In the genomic region with DNA sequence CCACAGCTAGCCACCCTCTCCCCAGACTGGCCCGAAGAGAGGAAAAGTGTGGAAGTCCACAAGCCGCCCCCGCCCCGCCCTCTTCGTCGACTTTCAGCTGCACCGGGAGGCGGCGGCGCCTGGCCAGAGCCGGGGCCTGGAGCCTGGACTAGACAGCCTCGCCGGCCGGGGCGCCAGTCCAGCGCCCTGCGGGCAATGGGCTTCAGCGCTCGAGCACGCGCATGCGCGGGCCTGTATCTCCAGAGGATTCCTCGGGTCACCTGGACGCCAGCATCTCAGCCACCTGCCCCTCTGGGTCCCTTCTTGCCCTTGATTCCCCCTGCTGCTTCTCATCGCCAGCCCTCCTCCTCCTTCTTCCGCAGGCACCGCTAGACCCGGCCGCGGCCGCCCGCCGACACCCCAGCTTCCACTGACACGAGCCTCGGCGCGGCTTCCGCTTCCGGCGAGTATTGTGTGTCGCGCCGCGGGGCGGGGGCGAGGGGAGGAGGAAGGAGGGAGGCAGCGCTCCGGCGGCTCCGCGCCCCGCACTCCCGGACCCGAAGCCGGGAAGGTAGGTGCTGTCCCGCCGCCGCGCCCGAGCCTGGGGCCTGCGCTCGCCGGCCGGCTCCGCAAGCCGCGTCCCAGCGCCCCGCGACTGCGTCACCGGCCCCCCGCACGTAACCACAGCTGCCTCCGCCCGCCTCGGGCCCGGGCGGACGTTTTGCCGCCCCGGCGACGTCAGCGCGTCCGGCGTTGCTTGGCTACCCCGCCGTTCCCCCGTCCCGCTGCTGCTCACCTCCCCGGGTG, we compare ENCODE assay signal across 1 cellular context.
TF ChIP-seq lines count a peak whose summit lies in the region.

A gene (plus strand): TSS at position 482 of the 786 bp plus-strand sequence. CDS start 2,391 bp downstream, outside the sequence.

TF ChIP-seq in HepG2, 621 proteins besides CTCF, POLR2A, EP300 and RAD21 (continued from another document and continues in another):
- TF ChIP-seq, protein P1, sequence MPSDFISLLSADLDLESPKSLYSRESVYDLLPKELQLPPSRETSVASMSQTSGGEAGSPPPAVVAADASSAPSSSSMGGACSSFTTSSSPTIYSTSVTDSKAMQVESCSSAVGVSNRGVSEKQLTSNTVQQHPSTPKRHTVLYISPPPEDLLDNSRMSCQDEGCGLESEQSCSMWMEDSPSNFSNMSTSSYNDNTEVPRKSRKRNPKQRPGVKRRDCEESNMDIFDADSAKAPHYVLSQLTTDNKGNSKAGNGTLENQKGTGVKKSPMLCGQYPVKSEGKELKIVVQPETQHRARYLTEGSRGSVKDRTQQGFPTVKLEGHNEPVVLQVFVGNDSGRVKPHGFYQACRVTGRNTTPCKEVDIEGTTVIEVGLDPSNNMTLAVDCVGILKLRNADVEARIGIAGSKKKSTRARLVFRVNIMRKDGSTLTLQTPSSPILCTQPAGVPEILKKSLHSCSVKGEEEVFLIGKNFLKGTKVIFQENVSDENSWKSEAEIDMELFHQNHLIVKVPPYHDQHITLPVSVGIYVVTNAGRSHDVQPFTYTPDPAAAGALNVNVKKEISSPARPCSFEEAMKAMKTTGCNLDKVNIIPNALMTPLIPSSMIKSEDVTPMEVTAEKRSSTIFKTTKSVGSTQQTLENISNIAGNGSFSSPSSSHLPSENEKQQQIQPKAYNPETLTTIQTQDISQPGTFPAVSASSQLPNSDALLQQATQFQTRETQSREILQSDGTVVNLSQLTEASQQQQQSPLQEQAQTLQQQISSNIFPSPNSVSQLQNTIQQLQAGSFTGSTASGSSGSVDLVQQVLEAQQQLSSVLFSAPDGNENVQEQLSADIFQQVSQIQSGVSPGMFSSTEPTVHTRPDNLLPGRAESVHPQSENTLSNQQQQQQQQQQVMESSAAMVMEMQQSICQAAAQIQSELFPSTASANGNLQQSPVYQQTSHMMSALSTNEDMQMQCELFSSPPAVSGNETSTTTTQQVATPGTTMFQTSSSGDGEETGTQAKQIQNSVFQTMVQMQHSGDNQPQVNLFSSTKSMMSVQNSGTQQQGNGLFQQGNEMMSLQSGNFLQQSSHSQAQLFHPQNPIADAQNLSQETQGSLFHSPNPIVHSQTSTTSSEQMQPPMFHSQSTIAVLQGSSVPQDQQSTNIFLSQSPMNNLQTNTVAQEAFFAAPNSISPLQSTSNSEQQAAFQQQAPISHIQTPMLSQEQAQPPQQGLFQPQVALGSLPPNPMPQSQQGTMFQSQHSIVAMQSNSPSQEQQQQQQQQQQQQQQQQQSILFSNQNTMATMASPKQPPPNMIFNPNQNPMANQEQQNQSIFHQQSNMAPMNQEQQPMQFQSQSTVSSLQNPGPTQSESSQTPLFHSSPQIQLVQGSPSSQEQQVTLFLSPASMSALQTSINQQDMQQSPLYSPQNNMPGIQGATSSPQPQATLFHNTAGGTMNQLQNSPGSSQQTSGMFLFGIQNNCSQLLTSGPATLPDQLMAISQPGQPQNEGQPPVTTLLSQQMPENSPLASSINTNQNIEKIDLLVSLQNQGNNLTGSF (CRISPR knock-in tag; IDR thresholded peaks at IDR 0.05), result peak; percentile 70; the same call in 1 of the 2 replicates
- TF ChIP-seq NFE2 (CRISPR knock-in tag; IDR thresholded peaks at IDR 0.05) (peak; percentile 14; the same call in 1 of the 2 replicates), STAT5B (CRISPR knock-in tag; IDR thresholded peaks at IDR 0.05) (0 out of 2 replicates have a peak, but pooled peaks have one; percentile 35), ZNF232 (CRISPR knock-in tag; IDR thresholded peaks at IDR 0.05; ENCODE audit: borderline replicate concordance) (peak; percentile 7; the same call in 1 of the 2 replicates), PITX1 (CRISPR knock-in tag; IDR thresholded peaks at IDR 0.05) (no peak; the same call in 1 of the 2 replicates), DR1 (CRISPR knock-in tag; IDR thresholded peaks at IDR 0.05) (peak; percentile 16; the same call in 1 of the 2 replicates), ZNF546 (CRISPR knock-in tag; conservative IDR thresholded peaks at IDR 0.05) (no peak; the same call in 1 of the 2 replicates), RCOR2 (CRISPR knock-in tag; IDR thresholded peaks at IDR 0.05) (no peak), ZNF24 (IDR thresholded peaks at IDR 0.05) (no peak), ZNF136 (CRISPR knock-in tag; IDR thresholded peaks at IDR 0.05; ENCODE audit: low read depth) (no peak), SKI (IDR thresholded peaks at IDR 0.05; ENCODE audit: partially characterized antibody) (peak; percentile 37), ZFX (CRISPR knock-in tag; IDR thresholded peaks at IDR 0.05; ENCODE audit: low read depth) (peak; percentile 92), SAP130 (CRISPR knock-in tag; IDR thresholded peaks at IDR 0.05; ENCODE audit: low read depth) (peak; percentile 93), ZNF382 (CRISPR knock-in tag; IDR thresholded peaks at IDR 0.05; ENCODE audit: borderline replicate concordance) (no peak)
- TF ChIP-seq, protein P2, sequence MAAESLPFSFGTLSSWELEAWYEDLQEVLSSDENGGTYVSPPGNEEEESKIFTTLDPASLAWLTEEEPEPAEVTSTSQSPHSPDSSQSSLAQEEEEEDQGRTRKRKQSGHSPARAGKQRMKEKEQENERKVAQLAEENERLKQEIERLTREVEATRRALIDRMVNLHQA (CRISPR knock-in tag; IDR thresholded peaks at IDR 0.05), result no peak
- TF ChIP-seq, protein P3, sequence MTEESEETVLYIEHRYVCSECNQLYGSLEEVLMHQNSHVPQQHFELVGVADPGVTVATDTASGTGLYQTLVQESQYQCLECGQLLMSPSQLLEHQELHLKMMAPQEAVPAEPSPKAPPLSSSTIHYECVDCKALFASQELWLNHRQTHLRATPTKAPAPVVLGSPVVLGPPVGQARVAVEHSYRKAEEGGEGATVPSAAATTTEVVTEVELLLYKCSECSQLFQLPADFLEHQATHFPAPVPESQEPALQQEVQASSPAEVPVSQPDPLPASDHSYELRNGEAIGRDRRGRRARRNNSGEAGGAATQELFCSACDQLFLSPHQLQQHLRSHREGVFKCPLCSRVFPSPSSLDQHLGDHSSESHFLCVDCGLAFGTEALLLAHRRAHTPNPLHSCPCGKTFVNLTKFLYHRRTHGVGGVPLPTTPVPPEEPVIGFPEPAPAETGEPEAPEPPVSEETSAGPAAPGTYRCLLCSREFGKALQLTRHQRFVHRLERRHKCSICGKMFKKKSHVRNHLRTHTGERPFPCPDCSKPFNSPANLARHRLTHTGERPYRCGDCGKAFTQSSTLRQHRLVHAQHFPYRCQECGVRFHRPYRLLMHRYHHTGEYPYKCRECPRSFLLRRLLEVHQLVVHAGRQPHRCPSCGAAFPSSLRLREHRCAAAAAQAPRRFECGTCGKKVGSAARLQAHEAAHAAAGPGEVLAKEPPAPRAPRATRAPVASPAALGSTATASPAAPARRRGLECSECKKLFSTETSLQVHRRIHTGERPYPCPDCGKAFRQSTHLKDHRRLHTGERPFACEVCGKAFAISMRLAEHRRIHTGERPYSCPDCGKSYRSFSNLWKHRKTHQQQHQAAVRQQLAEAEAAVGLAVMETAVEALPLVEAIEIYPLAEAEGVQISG (CRISPR knock-in tag; IDR thresholded peaks at IDR 0.05), result peak; percentile 91
- TF ChIP-seq, protein P4, sequence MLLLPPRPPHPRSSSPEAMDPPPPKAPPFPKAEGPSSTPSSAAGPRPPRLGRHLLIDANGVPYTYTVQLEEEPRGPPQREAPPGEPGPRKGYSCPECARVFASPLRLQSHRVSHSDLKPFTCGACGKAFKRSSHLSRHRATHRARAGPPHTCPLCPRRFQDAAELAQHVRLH (CRISPR knock-in tag; IDR thresholded peaks at IDR 0.05; ENCODE audit: borderline replicate concordance, low read depth), result peak; percentile 42; the same call in 1 of the 2 replicates
- TF ChIP-seq, protein P5, sequence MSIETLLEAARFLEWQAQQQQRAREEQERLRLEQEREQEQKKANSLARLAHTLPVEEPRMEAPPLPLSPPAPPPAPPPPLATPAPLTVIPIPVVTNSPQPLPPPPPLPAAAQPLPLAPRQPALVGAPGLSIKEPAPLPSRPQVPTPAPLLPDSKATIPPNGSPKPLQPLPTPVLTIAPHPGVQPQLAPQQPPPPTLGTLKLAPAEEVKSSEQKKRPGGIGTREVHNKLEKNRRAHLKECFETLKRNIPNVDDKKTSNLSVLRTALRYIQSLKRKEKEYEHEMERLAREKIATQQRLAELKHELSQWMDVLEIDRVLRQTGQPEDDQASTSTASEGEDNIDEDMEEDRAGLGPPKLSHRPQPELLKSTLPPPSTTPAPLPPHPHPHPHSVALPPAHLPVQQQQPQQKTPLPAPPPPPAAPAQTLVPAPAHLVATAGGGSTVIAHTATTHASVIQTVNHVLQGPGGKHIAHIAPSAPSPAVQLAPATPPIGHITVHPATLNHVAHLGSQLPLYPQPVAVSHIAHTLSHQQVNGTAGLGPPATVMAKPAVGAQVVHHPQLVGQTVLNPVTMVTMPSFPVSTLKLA (IDR thresholded peaks at IDR 0.05), result peak; percentile 32; the same call in 1 of the 2 replicates
- TF ChIP-seq, protein P6, sequence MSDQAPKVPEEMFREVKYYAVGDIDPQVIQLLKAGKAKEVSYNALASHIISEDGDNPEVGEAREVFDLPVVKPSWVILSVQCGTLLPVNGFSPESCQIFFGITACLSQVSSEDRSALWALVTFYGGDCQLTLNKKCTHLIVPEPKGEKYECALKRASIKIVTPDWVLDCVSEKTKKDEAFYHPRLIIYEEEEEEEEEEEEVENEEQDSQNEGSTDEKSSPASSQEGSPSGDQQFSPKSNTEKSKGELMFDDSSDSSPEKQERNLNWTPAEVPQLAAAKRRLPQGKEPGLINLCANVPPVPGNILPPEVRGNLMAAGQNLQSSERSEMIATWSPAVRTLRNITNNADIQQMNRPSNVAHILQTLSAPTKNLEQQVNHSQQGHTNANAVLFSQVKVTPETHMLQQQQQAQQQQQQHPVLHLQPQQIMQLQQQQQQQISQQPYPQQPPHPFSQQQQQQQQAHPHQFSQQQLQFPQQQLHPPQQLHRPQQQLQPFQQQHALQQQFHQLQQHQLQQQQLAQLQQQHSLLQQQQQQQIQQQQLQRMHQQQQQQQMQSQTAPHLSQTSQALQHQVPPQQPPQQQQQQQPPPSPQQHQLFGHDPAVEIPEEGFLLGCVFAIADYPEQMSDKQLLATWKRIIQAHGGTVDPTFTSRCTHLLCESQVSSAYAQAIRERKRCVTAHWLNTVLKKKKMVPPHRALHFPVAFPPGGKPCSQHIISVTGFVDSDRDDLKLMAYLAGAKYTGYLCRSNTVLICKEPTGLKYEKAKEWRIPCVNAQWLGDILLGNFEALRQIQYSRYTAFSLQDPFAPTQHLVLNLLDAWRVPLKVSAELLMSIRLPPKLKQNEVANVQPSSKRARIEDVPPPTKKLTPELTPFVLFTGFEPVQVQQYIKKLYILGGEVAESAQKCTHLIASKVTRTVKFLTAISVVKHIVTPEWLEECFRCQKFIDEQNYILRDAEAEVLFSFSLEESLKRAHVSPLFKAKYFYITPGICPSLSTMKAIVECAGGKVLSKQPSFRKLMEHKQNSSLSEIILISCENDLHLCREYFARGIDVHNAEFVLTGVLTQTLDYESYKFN (CRISPR knock-in tag; conservative IDR thresholded peaks at IDR 0.05), result peak; percentile 35
- TF ChIP-seq, protein P7, sequence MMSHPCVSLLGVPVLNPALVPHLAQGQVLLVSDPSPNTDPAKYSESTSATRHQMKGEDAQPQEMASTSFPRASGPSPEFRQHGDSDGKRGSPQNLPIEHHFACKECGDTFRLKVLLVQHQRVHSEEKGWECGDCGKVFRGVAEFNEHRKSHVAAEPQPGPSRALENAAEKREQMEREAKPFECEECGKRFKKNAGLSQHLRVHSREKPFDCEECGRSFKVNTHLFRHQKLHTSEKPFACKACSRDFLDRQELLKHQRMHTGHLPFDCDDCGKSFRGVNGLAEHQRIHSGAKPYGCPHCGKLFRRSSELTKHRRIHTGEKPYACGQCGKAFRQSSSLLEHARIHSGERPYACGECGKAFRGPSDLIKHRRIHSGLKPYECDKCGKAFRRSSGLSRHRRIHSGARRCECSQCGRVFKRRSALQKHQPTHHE (CRISPR knock-in tag; IDR thresholded peaks at IDR 0.05; ENCODE audit: borderline replicate concordance), result peak; percentile 68; the same call in 1 of the 2 replicates
- TF ChIP-seq, protein P8, sequence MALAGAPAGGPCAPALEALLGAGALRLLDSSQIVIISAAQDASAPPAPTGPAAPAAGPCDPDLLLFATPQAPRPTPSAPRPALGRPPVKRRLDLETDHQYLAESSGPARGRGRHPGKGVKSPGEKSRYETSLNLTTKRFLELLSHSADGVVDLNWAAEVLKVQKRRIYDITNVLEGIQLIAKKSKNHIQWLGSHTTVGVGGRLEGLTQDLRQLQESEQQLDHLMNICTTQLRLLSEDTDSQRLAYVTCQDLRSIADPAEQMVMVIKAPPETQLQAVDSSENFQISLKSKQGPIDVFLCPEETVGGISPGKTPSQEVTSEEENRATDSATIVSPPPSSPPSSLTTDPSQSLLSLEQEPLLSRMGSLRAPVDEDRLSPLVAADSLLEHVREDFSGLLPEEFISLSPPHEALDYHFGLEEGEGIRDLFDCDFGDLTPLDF (CRISPR knock-in tag; IDR thresholded peaks at IDR 0.05), result peak; percentile 75
- TF ChIP-seq, protein P9, sequence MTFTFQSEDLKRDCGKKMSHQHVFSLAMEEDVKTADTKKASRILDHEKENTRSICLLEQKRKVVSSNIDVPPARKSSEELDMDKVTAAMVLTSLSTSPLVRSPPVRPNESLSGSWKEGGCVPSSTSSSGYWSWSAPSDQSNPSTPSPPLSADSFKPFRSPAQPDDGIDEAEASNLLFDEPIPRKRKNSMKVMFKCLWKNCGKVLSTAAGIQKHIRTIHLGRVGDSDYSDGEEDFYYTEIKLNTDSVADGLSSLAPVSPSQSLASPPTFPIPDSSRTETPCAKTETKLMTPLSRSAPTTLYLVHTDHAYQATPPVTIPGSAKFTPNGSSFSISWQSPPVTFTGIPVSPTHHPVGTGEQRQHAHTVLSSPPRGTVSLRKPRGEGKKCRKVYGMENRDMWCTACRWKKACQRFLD (CRISPR knock-in tag; IDR thresholded peaks at IDR 0.05; ENCODE audit: borderline replicate concordance), result peak; percentile 76; the same call in 1 of the 2 replicates
- TF ChIP-seq, protein P10, sequence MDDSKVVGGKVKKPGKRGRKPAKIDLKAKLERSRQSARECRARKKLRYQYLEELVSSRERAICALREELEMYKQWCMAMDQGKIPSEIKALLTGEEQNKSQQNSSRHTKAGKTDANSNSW (CRISPR knock-in tag; IDR thresholded peaks at IDR 0.05; ENCODE audit: borderline replicate concordance), result no peak; the same call in 1 of the 2 replicates
